ENCODE assay signal across 1 cellular context in the genomic region with DNA sequence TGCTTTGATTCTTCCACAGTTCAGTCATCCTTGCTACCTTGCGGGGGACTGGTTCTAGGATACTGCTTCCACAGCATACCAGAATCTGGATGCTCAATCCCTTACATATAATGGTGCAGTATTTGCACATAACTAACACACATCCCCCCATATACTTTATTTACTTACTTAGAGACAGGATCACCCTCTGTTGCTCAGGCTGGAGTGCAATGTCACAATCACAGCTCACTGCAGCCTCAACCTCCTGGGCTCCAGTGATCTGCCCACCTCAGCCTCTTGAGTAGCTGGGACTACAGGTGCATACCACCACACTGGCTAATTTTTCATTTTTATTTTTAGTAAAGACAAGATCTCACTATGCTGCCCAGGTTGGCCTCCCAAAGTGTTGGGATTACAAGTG.
TF ChIP-seq lines count a peak whose summit lies in the region.

No MANE protein-coding gene starts in this region.

TF ChIP-seq in HepG2, 621 proteins besides CTCF, POLR2A, EP300 and RAD21 (continued from another document):
- TF ChIP-seq ZNF460 (CRISPR knock-in tag; IDR thresholded peaks at IDR 0.05; ENCODE audit: borderline replicate concordance) (peak; percentile 80), ZNF816 (CRISPR knock-in tag; IDR thresholded peaks at IDR 0.05; ENCODE audit: borderline replicate concordance) (0 out of 2 replicates have a peak, but pooled peaks have one; percentile 3), NCOR1 (IDR thresholded peaks at IDR 0.05; ENCODE audit: borderline replicate concordance, low read length) (no peak), ZFP41 (CRISPR knock-in tag; IDR thresholded peaks at IDR 0.05; ENCODE audit: borderline replicate concordance) (no peak), ZNF350 (CRISPR knock-in tag; IDR thresholded peaks at IDR 0.05; ENCODE audit: borderline replicate concordance, low read depth) (0 out of 2 replicates have a peak, but pooled peaks have one; percentile 4)
- TF ChIP-seq, protein P1, sequence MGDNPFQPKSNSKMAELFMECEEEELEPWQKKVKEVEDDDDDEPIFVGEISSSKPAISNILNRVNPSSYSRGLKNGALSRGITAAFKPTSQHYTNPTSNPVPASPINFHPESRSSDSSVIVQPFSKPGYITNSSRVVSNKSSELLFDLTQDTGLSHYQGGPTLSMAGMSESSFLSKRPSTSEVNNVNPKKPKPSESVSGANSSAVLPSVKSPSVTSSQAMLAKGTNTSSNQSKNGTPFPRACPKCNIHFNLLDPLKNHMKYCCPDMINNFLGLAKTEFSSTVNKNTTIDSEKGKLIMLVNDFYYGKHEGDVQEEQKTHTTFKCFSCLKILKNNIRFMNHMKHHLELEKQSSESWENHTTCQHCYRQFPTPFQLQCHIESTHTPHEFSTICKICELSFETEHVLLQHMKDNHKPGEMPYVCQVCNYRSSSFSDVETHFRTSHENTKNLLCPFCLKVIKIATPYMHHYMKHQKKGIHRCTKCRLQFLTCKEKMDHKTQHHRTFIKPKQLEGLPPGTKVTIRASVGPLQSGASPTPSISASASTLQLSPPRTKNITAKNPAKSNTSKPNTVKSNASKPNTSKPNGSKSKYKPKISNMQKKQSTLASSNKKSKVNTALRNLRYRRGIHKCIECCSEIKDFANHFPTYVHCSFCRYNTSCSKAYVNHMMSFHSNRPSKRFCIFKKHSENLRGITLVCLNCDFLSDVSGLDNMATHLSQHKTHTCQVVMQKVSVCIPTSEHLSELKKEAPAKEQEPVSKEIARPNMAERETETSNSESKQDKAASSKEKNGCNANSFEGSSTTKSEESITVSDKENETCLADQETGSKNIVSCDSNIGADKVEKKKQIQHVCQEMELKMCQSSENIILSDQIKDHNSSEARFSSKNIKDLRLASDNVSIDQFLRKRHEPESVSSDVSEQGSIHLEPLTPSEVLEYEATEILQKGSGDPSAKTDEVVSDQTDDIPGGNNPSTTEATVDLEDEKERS (CRISPR knock-in tag; IDR thresholded peaks at IDR 0.05), result no peak
TF ChIP-seq in HepG2: peak in this region for 8.
